In the genomic region with DNA sequence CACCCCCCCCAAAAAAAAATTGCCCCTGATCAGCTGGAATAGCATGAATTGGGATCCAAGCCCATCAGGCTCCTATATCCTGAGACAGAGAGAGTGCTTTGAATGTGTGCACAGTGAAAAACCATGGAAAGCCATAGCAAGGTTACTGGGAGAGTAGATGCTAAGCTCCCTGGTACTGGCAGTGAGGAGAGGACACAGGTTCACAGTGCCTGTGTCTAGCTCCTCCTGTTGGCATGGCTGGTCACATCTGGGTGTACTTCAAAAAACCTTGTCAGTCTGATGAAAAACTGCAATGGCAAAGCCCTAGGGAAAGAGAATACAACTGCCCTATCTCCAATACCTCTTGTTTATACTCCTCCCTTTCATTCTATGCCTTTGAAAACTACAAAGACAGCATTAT, we compare ENCODE assay signal across 21 cellular contexts. TPM values are rescaled to one million over a fixed set of nuclear protein-coding genes. Genes with fewer than 3 reads are reported as not detected.
DNase-seq lines count a peak whose midpoint lies in the region; ATAC-seq and TF ChIP-seq lines count a peak whose summit lies in the region.
"Had no signal": no experiment of that assay in that cellular context is flagged by ENCODE, and none has a peak within 500 bp of the region (broad histone marks: within the 10 kb centered on the region; RNA-seq: fewer than 3 reads in every experiment).

No MANE protein-coding gene starts in this region.

- no peaks in the 10 kb centered on the region for H3K9me3 ChIP-seq in PC-9 (ENCODE audit: insufficient read depth, low read depth)
- H3K9me3 ChIP-seq: heart left ventricle, right atrium auricular region had no signal

- H3K27ac ChIP-seq in caudate nucleus (ENCODE audit: low read depth, low read length) (peak overlapping the region; percentile 92), PC-9 (no peak overlapping the region)
- H3K27ac ChIP-seq: brain microvascular endothelial cell, heart left ventricle, right atrium auricular region had no signal

- H3K36me3 Mint-ChIP-seq in activated T-cell treated with anti-CD3 and anti-CD28 coated beads, Interleukin-2, amount 50 U/mL, for 24 hours (ENCODE audit: low read depth), result peaks cover 88% of the 10 kb centered on the region
- H3K36me3 Mint-ChIP-seq in stimulated activated effector memory CD8-positive, alpha-beta T cell treated with anti-CD3 and anti-CD28 coated beads, Interleukin-12 subunit alpha, Interleukin-12 subunit beta, amount 100 ng/mL, for 72 hours, result peaks cover 100% of the 10 kb centered on the region

- no peaks in the 10 kb centered on the region for H3K27me3 Mint-ChIP-seq in activated T-cell treated with anti-CD3 and anti-CD28 coated beads, Interleukin-2, amount 50 U/mL, for 24 hours
- H3K27me3 Mint-ChIP-seq: naive thymus-derived CD8-positive, alpha-beta T cell had no signal

- no peaks in the 10 kb centered on the region for H3K4me1 ChIP-seq in PC-9 (replicated peaks; ENCODE audit: insufficient read depth)
- H3K4me1 ChIP-seq: heart left ventricle, right atrium auricular region had no signal

- H3K36me3 ChIP-seq in PC-9 (ENCODE audit: low read depth), result peaks cover 45% of the 10 kb centered on the region

- CTCF ChIA-PET in GM10248 (lab: Yijun Ruan, JAX), result interaction anchor here (1.0 to 4.2 kb wide), 8 partner anchors 10 to 245 kb away, joined by 3 to 23 read pairs (median 4); no protein-coding TSS in a partner anchor
- CTCF ChIA-PET in PC-9 (lab: Charles Lee), result no interaction called here

- TF ChIP-seq CTCF in GM10248 (IDR thresholded peaks at IDR 0.05; ENCODE audit: control extremely low read depth, extremely low read depth, low read depth, missing control alignments), result peak; percentile 2
- TF ChIP-seq CTCF in PC-9 (conservative IDR thresholded peaks at IDR 0.05), result no peak

- H3K9me3 Mint-ChIP-seq in activated T-cell treated with anti-CD3 and anti-CD28 coated beads, Interleukin-2, amount 50 U/mL, for 24 hours, result no peaks in the 10 kb centered on the region
- H3K9me3 Mint-ChIP-seq in stimulated activated effector memory CD8-positive, alpha-beta T cell treated with anti-CD3 and anti-CD28 coated beads, Interleukin-12 subunit alpha, Interleukin-12 subunit beta, amount 100 ng/mL, for 72 hours, result no peaks in the 10 kb centered on the region
- H3K9me3 Mint-ChIP-seq: mesothelial cell of epicardium; naive thymus-derived CD8-positive, alpha-beta T cell had no signal

- no peak overlapping the region for H3K4me3 Mint-ChIP-seq in activated T-cell treated with anti-CD3 and anti-CD28 coated beads, Interleukin-2, amount 50 U/mL, for 24 hours
- no peak overlapping the region for H3K4me3 Mint-ChIP-seq in stimulated activated effector memory CD8-positive, alpha-beta T cell treated with anti-CD3 and anti-CD28 coated beads, Interleukin-12 subunit alpha, Interleukin-12 subunit beta, amount 100 ng/mL, for 72 hours
- H3K4me3 Mint-ChIP-seq: mesothelial cell of epicardium; naive thymus-derived CD8-positive, alpha-beta T cell had no signal

- no peaks in the 10 kb centered on the region for H3K4me1 Mint-ChIP-seq in activated T-cell treated with anti-CD3 and anti-CD28 coated beads, Interleukin-2, amount 50 U/mL, for 24 hours (ENCODE audit: low read depth)
- H3K4me1 Mint-ChIP-seq in stimulated activated effector memory CD8-positive, alpha-beta T cell treated with anti-CD3 and anti-CD28 coated beads, Interleukin-12 subunit alpha, Interleukin-12 subunit beta, amount 100 ng/mL, for 72 hours, result peaks cover 5% of the 10 kb centered on the region
- H3K4me1 Mint-ChIP-seq: mesothelial cell of epicardium had no signal

- H4K20me1 ChIP-seq in PC-9 (ENCODE audit: insufficient read depth), result peaks cover 17% of the 10 kb centered on the region; the same call in 1 of the 2 replicates

- H2AFZ ChIP-seq in PC-9, result no peak overlapping the region

- no peak overlapping the region for H3K4me2 ChIP-seq in PC-9

- POLR2A ChIA-PET in GM10248 (lab: Yijun Ruan, JAX), result interaction anchor here (0.6 kb wide), 1 partner anchor 24 kb away, joined by 7 read pairs; no protein-coding TSS in a partner anchor
- POLR2A ChIA-PET in PC-9 (lab: Charles Lee; ENCODE audit: unreplicated experiment), result no interaction called here

- no TSS peak for BruUV-seq in PC-9 (replicated peaks; lab: Mats Ljungman, UMichigan)

- no peak overlapping the region for H3K4me3 ChIP-seq in PC-9
- H3K4me3 ChIP-seq: heart left ventricle, right atrium auricular region had no signal

- H3K79me2 ChIP-seq in PC-9 (ENCODE audit: low read depth), result no peaks in the 10 kb centered on the region

- H3K9me2 ChIP-seq in PC-9 (ENCODE audit: insufficient read depth), result no peaks in the 10 kb centered on the region

- peak overlapping the region; percentile 38 for H3K27ac Mint-ChIP-seq in activated T-cell treated with anti-CD3 and anti-CD28 coated beads, Interleukin-2, amount 50 U/mL, for 24 hours
- H3K27ac Mint-ChIP-seq in stimulated activated effector memory CD8-positive, alpha-beta T cell treated with anti-CD3 and anti-CD28 coated beads, Interleukin-12 subunit alpha, Interleukin-12 subunit beta, amount 100 ng/mL, for 72 hours, result peak overlapping the region; percentile 9
- H3K27ac Mint-ChIP-seq: mesothelial cell of epicardium had no signal

- no peak for DNase-seq in activated T-cell treated with anti-CD3 and anti-CD28 coated beads, Interleukin-2, amount 50 U/mL, for 24 hours
- no peak for DNase-seq in activated T-cell treated with anti-CD3 and anti-CD28 coated beads, Interleukin-2, amount 50 U/mL, for 1 hour
- DNase-seq in GM10248 (ENCODE audit: extremely low spot score), result no peak
- DNase-seq in caudate nucleus (lab: John Stamatoyannopoulos, UW), result no peak
- DNase-seq in stimulated activated effector memory CD8-positive, alpha-beta T cell treated with anti-CD3 and anti-CD28 coated beads, Interleukin-12 subunit alpha, Interleukin-12 subunit beta, amount 100 ng/mL, for 72 hours (ENCODE audit: low spot score in 2 of 2), result no peak
- DNase-seq in PC-9, result no peak
- no peak for DNase-seq in NCI-H2107 treated with DMSO at 0.1 percent for 48 hours (lab: John Stamatoyannopoulos, UW; ENCODE audit: unreplicated experiment)
- DNase-seq: brain microvascular endothelial cell; cortex of kidney; DMS153; GDM1; heart left ventricle; naive thymus-derived CD8-positive, alpha-beta T cell; NCI-H1092 treated with DMSO at 0.1 percent for 48 hours; NCI-H2029 treated with DMSO at 0.1 percent for 48 hours; NCI-H510A treated with DMSO at 0.1 percent for 48 hours had no signal

- intact Hi-C loops in PC-9 (cut with micrococcal nuclease; ENCODE audit: unreplicated experiment), result no loop called here

- H3K27me3 ChIP-seq in PC-9 (ENCODE audit: insufficient read depth, low read depth), result no peaks in the 10 kb centered on the region
- H3K27me3 ChIP-seq: brain microvascular endothelial cell, heart left ventricle, right atrium auricular region had no signal

- H3F3A ChIP-seq in PC-9 (ENCODE audit: insufficient read depth, low read depth), result no peaks in the 10 kb centered on the region

- ATAC-seq in stimulated activated effector memory CD8-positive, alpha-beta T cell treated with anti-CD3 and anti-CD28 coated beads, Interleukin-12 subunit alpha, Interleukin-12 subunit beta, amount 100 ng/mL, for 72 hours, result no peak
- no peak for ATAC-seq in GM19452 (IDR thresholded peaks at IDR 0.05; ENCODE audit: unreplicated experiment)
- ATAC-seq: activated CD4-positive, CD25-positive, alpha-beta regulatory T cell treated with anti-CD3 and anti-CD28 coated beads, Interleukin-2, amount 50 U/mL, for 24 hours; heart left ventricle; naive thymus-derived CD8-positive, alpha-beta T cell had no signal

RNA-seq across cellular contexts. Expression of gene COPA, which starts 12.9 kb away (rescaled TPM):
- 146 and 147 TPM in 2 replicates for total RNA-seq in PC-9 (2021)

RNA-seq across cellular contexts. Expression of gene NCSTN, which starts 13.1 kb away (rescaled TPM):
- 54.7 and 55.8 TPM in 2 replicates for total RNA-seq in PC-9 (2021)

RNA-seq across cellular contexts. Expression of gene NHLH1, which starts 36.8 kb away (rescaled TPM):
- 0.26 TPM in 1 of 2 replicates, not detected in the other for total RNA-seq in PC-9 (2021)
- total RNA-seq: right atrium auricular region, urinary bladder had no signal

RNA-seq across cellular contexts. Expression of gene PEX19, which starts 45.2 kb away (rescaled TPM):
- 50.1 and 52.5 TPM in 2 replicates for total RNA-seq in PC-9 (2021)
